8 cellular contexts compared by ENCODE assay signal in genomic region chr7:130140551-130141160, GRCh38.
DNase-seq lines count a peak whose midpoint lies in the region; ATAC-seq, FAIRE-seq and TF ChIP-seq lines count a peak whose summit lies in the region.

No MANE protein-coding gene starts in this region.

- H3K27me3 ChIP-seq in hepatocyte (no peaks in the 10 kb centered on the region), rectal smooth muscle tissue (ENCODE audit: control insufficient read depth, insufficient read depth, low read length) (no peaks in the 10 kb centered on the region)

- peak overlapping the region; percentile 63 for H3K4me3 Mint-ChIP-seq in activated naive CD8-positive, alpha-beta T cell treated with anti-CD3 and anti-CD28 coated beads, Interleukin-2, amount 10 ng/mL, durations not matched to agents 7 days and 5 days

- H3K27me3 Mint-ChIP-seq in activated naive CD8-positive, alpha-beta T cell treated with anti-CD3 and anti-CD28 coated beads, Interleukin-2, amount 10 ng/mL, durations not matched to agents 7 days and 5 days: peaks cover 9% of the 10 kb centered on the region

- no peak overlapping the region for H3K4me3 ChIP-seq in hepatocyte
- peak overlapping the region; percentile 85 for H3K4me3 ChIP-seq in rectal smooth muscle tissue (ENCODE audit: low read length)

- peaks cover 7% of the 10 kb centered on the region for H3K4me1 Mint-ChIP-seq in activated naive CD8-positive, alpha-beta T cell treated with anti-CD3 and anti-CD28 coated beads, Interleukin-2, amount 10 ng/mL, durations not matched to agents 7 days and 5 days

- DNase-seq in GM12891 (ENCODE audit: insufficient read length, low spot score): no peak
- DNase-seq in activated naive CD8-positive, alpha-beta T cell treated with anti-CD3 and anti-CD28 coated beads, Interleukin-2, amount 10 ng/mL, durations not matched to agents 7 days and 5 days: no peak
- no peak for DNase-seq in hepatocyte (ENCODE audit: low spot score)
- DNase-seq in SW 1271 (lab: John Stamatoyannopoulos, UW): no peak
- DNase-seq in NCI-H1436 treated with DMSO at 0.1 percent for 48 hours (lab: John Stamatoyannopoulos, UW): no peak
- DNase-seq in HPDE6-E6E7 (ENCODE audit: extremely low spot score): no peak

- H3K36me3 ChIP-seq in hepatocyte (replicated peaks; ENCODE audit: insufficient read depth, low read depth) (no peaks in the 10 kb centered on the region), rectal smooth muscle tissue (ENCODE audit: control insufficient read depth, insufficient read depth, low read length) (peaks cover 3% of the 10 kb centered on the region)

- POLR2A ChIA-PET in activated naive CD8-positive, alpha-beta T cell treated with anti-CD3 and anti-CD28 coated beads, Interleukin-2, amount 10 ng/mL, durations not matched to agents 7 days and 5 days (lab: Charles Lee): interaction anchor here (1.5 kb wide), 1 partner anchor 64 kb away, joined by 3 read pairs; the partner anchor contains the start of gene TMEM209

- peaks cover 20% of the 10 kb centered on the region for H3K36me3 Mint-ChIP-seq in activated naive CD8-positive, alpha-beta T cell treated with anti-CD3 and anti-CD28 coated beads, Interleukin-2, amount 10 ng/mL, durations not matched to agents 7 days and 5 days

- H3K9me2 ChIP-seq in hepatocyte (replicated peaks; ENCODE audit: insufficient read depth): no peaks in the 10 kb centered on the region

- ATAC-seq in activated naive CD8-positive, alpha-beta T cell treated with anti-CD3 and anti-CD28 coated beads, Interleukin-2, amount 10 ng/mL, durations not matched to agents 7 days and 5 days (ENCODE audit: low read depth): no peak
- no peak for ATAC-seq in GM19397 (IDR thresholded peaks at IDR 0.05; ENCODE audit: unreplicated experiment)

- H3K4me2 ChIP-seq in hepatocyte: peak overlapping the region; percentile 80

- H3K4me1 ChIP-seq in hepatocyte (ENCODE audit: insufficient read depth): peaks cover 37% of the 10 kb centered on the region
- peaks cover 3% of the 10 kb centered on the region for H3K4me1 ChIP-seq in rectal smooth muscle tissue (ENCODE audit: control insufficient read depth, insufficient read depth, low read length)

- peak overlapping the region; percentile 83 for H3K27ac ChIP-seq in hepatocyte
- peak overlapping the region; percentile 81 for H3K27ac ChIP-seq in rectal smooth muscle tissue (ENCODE audit: low read depth, low read length)

- 87% methylated on average over 47 of the region's 47 CpGs for WGBS in hepatocyte (ENCODE audit: low lambda C conversion rate, missing lambda C conversion rate)

- no peaks in the 10 kb centered on the region for H3K9me3 Mint-ChIP-seq in activated naive CD8-positive, alpha-beta T cell treated with anti-CD3 and anti-CD28 coated beads, Interleukin-2, amount 10 ng/mL, durations not matched to agents 7 days and 5 days

- H2AFZ ChIP-seq in hepatocyte: peak overlapping the region; percentile 65

- no peak for TF ChIP-seq POLR2A in GM12891 (IDR thresholded peaks at IDR 0.05; ENCODE audit: low read depth, low read length)

- peak overlapping the region; percentile 89 for H3K9ac ChIP-seq in rectal smooth muscle tissue (ENCODE audit: low read length)

- no peak for TF ChIP-seq CTCF in hepatocyte (IDR thresholded peaks at IDR 0.05; ENCODE audit: poor library complexity)

- peak; percentile 68 for FAIRE-seq in GM12891 (lab: Jason Lieb, UNC)

- no peaks in the 10 kb centered on the region for H3K79me2 ChIP-seq in hepatocyte

- H3K9me3 ChIP-seq in hepatocyte (ENCODE audit: low read depth): no peaks in the 10 kb centered on the region

- H4K20me1 ChIP-seq in hepatocyte (ENCODE audit: insufficient read depth, poor library complexity, severe bottlenecking): no peaks in the 10 kb centered on the region

- H3K27ac Mint-ChIP-seq in activated naive CD8-positive, alpha-beta T cell treated with anti-CD3 and anti-CD28 coated beads, Interleukin-2, amount 10 ng/mL, durations not matched to agents 7 days and 5 days: no peak overlapping the region

TF ChIP-seq in GM12891, 5 proteins besides CTCF, POLR2A, EP300 and RAD21:
- TF ChIP-seq POLR2AphosphoS5 (IDR thresholded peaks at IDR 0.05; ENCODE audit: low read depth, low read length) (no peak), TAF1 (IDR thresholded peaks at IDR 0.05; ENCODE audit: low read depth, low read length) (no peak), SPI1 (IDR thresholded peaks at IDR 0.05; ENCODE audit: low read depth, low read length) (no peak), POU2F2 (IDR thresholded peaks at IDR 0.05; ENCODE audit: low read depth, low read length) (no peak), PAX5 (IDR thresholded peaks at IDR 0.05; ENCODE audit: insufficient read depth, low read length, severe bottlenecking) (no peak)
TF ChIP-seq in GM12891: peak in this region for 0.
